ENCODE assay signal across 1 cellular context in the genomic region with DNA sequence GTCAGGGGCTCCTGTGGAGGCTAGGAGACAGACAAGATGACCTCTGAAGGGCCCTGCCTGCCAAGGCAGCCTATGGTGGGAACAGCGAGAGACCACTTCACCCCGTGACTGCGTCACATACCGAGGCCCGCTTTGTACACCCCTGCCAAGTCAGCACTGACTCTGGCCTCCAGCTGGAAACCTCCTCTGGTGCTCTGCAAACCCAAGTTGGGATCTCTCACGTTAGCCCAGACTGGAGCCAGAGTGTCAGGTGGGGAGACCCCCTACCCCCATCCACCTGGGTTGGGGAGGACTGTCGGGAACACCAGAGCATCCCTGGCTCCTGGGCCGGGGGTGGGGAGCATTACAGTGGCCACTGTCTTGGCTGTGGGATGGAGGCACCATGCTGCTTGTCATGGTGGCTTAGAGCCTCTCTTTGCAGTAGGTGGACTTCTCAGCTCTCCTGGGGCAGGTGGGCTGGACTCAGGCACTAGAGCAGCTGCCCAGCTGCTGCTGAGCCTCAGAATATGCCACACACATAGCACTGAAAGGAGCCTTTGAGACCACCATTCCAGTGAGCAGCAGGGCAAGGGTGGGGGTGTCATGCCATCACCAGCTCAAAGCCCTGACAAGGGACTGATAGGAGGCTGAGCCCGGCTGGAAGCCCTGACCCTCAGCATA.
TF ChIP-seq lines count a peak whose summit lies in the region.

No MANE protein-coding gene starts in this region.

TF ChIP-seq in WTC11, 78 proteins besides CTCF, POLR2A, EP300 and RAD21 (continued from another document):
- TF ChIP-seq, protein P1, sequence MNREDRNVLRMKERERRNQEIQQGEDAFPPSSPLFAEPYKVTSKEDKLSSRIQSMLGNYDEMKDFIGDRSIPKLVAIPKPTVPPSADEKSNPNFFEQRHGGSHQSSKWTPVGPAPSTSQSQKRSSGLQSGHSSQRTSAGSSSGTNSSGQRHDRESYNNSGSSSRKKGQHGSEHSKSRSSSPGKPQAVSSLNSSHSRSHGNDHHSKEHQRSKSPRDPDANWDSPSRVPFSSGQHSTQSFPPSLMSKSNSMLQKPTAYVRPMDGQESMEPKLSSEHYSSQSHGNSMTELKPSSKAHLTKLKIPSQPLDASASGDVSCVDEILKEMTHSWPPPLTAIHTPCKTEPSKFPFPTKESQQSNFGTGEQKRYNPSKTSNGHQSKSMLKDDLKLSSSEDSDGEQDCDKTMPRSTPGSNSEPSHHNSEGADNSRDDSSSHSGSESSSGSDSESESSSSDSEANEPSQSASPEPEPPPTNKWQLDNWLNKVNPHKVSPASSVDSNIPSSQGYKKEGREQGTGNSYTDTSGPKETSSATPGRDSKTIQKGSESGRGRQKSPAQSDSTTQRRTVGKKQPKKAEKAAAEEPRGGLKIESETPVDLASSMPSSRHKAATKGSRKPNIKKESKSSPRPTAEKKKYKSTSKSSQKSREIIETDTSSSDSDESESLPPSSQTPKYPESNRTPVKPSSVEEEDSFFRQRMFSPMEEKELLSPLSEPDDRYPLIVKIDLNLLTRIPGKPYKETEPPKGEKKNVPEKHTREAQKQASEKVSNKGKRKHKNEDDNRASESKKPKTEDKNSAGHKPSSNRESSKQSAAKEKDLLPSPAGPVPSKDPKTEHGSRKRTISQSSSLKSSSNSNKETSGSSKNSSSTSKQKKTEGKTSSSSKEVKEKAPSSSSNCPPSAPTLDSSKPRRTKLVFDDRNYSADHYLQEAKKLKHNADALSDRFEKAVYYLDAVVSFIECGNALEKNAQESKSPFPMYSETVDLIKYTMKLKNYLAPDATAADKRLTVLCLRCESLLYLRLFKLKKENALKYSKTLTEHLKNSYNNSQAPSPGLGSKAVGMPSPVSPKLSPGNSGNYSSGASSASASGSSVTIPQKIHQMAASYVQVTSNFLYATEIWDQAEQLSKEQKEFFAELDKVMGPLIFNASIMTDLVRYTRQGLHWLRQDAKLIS (CRISPR knock-in tag; IDR thresholded peaks at IDR 0.05; ENCODE audit: borderline replicate concordance), result no peak
- TF ChIP-seq PRRX2 (CRISPR knock-in tag; IDR thresholded peaks at IDR 0.05) (no peak), TEAD4 (CRISPR knock-in tag; IDR thresholded peaks at IDR 0.05) (no peak), ZBTB21 (CRISPR knock-in tag; IDR thresholded peaks at IDR 0.05; ENCODE audit: borderline replicate concordance) (no peak), NR3C1 (CRISPR knock-in tag; conservative IDR thresholded peaks at IDR 0.05; ENCODE audit: low read depth) (no peak), ESRRA (CRISPR knock-in tag; IDR thresholded peaks at IDR 0.05; ENCODE audit: borderline replicate concordance) (no peak), RELA (CRISPR knock-in tag; IDR thresholded peaks at IDR 0.05; ENCODE audit: borderline replicate concordance) (no peak), JAZF1 (CRISPR knock-in tag; IDR thresholded peaks at IDR 0.05) (no peak), SOX15 (CRISPR knock-in tag; IDR thresholded peaks at IDR 0.05) (no peak)
- TF ChIP-seq, protein P2, sequence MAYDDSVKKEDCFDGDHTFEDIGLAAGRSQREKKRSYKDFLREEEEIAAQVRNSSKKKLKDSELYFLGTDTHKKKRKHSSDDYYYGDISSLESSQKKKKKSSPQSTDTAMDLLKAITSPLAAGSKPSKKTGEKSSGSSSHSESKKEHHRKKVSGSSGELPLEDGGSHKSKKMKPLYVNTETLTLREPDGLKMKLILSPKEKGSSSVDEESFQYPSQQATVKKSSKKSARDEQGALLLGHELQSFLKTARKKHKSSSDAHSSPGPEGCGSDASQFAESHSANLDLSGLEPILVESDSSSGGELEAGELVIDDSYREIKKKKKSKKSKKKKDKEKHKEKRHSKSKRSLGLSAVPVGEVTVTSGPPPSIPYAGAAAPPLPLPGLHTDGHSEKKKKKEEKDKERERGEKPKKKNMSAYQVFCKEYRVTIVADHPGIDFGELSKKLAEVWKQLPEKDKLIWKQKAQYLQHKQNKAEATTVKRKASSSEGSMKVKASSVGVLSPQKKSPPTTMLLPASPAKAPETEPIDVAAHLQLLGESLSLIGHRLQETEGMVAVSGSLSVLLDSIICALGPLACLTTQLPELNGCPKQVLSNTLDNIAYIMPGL (CRISPR knock-in tag; IDR thresholded peaks at IDR 0.05), result no peak
- TF ChIP-seq, protein P3, sequence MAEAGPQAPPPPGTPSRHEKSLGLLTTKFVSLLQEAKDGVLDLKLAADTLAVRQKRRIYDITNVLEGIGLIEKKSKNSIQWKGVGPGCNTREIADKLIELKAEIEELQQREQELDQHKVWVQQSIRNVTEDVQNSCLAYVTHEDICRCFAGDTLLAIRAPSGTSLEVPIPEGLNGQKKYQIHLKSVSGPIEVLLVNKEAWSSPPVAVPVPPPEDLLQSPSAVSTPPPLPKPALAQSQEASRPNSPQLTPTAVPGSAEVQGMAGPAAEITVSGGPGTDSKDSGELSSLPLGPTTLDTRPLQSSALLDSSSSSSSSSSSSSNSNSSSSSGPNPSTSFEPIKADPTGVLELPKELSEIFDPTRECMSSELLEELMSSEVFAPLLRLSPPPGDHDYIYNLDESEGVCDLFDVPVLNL (CRISPR knock-in tag; IDR thresholded peaks at IDR 0.05; ENCODE audit: borderline replicate concordance, low read depth), result no peak
- TF ChIP-seq, protein P4, sequence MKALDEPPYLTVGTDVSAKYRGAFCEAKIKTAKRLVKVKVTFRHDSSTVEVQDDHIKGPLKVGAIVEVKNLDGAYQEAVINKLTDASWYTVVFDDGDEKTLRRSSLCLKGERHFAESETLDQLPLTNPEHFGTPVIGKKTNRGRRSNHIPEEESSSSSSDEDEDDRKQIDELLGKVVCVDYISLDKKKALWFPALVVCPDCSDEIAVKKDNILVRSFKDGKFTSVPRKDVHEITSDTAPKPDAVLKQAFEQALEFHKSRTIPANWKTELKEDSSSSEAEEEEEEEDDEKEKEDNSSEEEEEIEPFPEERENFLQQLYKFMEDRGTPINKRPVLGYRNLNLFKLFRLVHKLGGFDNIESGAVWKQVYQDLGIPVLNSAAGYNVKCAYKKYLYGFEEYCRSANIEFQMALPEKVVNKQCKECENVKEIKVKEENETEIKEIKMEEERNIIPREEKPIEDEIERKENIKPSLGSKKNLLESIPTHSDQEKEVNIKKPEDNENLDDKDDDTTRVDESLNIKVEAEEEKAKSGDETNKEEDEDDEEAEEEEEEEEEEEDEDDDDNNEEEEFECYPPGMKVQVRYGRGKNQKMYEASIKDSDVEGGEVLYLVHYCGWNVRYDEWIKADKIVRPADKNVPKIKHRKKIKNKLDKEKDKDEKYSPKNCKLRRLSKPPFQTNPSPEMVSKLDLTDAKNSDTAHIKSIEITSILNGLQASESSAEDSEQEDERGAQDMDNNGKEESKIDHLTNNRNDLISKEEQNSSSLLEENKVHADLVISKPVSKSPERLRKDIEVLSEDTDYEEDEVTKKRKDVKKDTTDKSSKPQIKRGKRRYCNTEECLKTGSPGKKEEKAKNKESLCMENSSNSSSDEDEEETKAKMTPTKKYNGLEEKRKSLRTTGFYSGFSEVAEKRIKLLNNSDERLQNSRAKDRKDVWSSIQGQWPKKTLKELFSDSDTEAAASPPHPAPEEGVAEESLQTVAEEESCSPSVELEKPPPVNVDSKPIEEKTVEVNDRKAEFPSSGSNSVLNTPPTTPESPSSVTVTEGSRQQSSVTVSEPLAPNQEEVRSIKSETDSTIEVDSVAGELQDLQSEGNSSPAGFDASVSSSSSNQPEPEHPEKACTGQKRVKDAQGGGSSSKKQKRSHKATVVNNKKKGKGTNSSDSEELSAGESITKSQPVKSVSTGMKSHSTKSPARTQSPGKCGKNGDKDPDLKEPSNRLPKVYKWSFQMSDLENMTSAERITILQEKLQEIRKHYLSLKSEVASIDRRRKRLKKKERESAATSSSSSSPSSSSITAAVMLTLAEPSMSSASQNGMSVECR (CRISPR knock-in tag; IDR thresholded peaks at IDR 0.05; ENCODE audit: borderline replicate concordance), result no peak
- TF ChIP-seq, protein P5, sequence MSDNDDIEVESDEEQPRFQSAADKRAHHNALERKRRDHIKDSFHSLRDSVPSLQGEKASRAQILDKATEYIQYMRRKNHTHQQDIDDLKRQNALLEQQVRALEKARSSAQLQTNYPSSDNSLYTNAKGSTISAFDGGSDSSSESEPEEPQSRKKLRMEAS (CRISPR knock-in tag; IDR thresholded peaks at IDR 0.05), result no peak
